In the genomic region with DNA sequence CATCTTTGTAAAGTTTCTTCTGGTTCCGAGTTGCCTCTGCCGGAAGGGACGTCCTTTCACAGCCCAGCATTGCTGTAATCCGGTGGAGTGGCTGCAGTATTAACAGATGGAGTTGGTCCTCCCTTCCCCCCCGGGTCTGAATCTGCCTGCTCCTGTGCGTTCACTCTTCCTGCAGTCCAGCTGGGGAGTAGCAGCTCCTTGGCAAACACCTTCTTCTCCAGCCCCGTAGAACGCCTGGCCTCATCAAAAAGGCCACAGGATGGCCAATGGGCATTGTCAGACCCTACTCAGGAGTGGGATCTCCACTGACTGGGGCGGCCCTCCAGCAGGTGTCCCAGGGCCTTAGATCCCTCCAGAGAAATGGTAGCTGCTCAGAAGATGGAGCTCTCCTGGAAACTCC, we compare ENCODE assay signal across 15 cellular contexts.
DNase-seq lines count a peak whose midpoint lies in the region; ATAC-seq and TF ChIP-seq lines count a peak whose summit lies in the region.
"Had no signal": no experiment of that assay in that cellular context is flagged by ENCODE, and none has a peak within 500 bp of the region (broad histone marks: within the 10 kb centered on the region; RNA-seq: fewer than 3 reads in every experiment).

No MANE protein-coding gene starts in this region.

- H3K27ac Mint-ChIP-seq in CD4-positive, CD25-positive, alpha-beta regulatory T cell: peak overlapping the region; percentile 56 to 67 (median 64)
- H3K27ac Mint-ChIP-seq: CD8-positive, alpha-beta T cell; GM23338; IgD-negative memory B cell had no signal

- ATAC-seq in CD4-positive, CD25-positive, alpha-beta regulatory T cell (ENCODE audit: low read depth in 2 of 2): no peak
- no peak for ATAC-seq in GM19023 (IDR thresholded peaks at IDR 0.05; ENCODE audit: unreplicated experiment)
- ATAC-seq: CD8-positive, alpha-beta T cell; GM23338 had no signal

- no peak overlapping the region for H3K4me2 ChIP-seq in MM.1S (ENCODE audit: low read depth, low read length)
- H3K4me2 ChIP-seq: GM23338 had no signal

- no peak overlapping the region for H3K27ac ChIP-seq in CD4-positive, CD25-positive, alpha-beta regulatory T cell (ENCODE audit: insufficient read depth, low read length, poor library complexity, severe bottlenecking)
- H3K27ac ChIP-seq in WERI-Rb-1 (peak overlapping the region; percentile 55), MM.1S (ENCODE audit: low read length) (no peak overlapping the region)
- H3K27ac ChIP-seq: C4-2B had no signal

- H3K27me3 Mint-ChIP-seq in CD4-positive, CD25-positive, alpha-beta regulatory T cell: no peaks in the 10 kb centered on the region
- H3K27me3 Mint-ChIP-seq: IgD-negative memory B cell had no signal

- H4K20me1 ChIP-seq in MM.1S (ENCODE audit: insufficient read depth, low read length): no peaks in the 10 kb centered on the region

- no peaks in the 10 kb centered on the region for H3K79me2 ChIP-seq in MM.1S (ENCODE audit: low read length)

- no peak for DNase-seq in CD4-positive, CD25-positive, alpha-beta regulatory T cell
- DNase-seq in NCI-H524 (lab: John Stamatoyannopoulos, UW): peak; percentile 23 to 78
- peak; percentile 88 for DNase-seq in WERI-Rb-1
- no peak for DNase-seq in HUDEP-2 (lab: John Stamatoyannopoulos, UW; ENCODE audit: unreplicated experiment in 76 of 76)
- no peak for DNase-seq in MM.1S
- DNase-seq in kidney tubule cell (ENCODE audit: low spot score): no peak
- DNase-seq: ACHN; CD8-positive, alpha-beta T cell; COR-L47; H7; KG1 had no signal

- no peaks in the 10 kb centered on the region for H3K9me3 Mint-ChIP-seq in CD4-positive, CD25-positive, alpha-beta regulatory T cell
- H3K9me3 Mint-ChIP-seq: CD8-positive, alpha-beta T cell; GM23338; IgD-negative memory B cell had no signal

- H3K9ac ChIP-seq in MM.1S (ENCODE audit: low read length): no peak overlapping the region

- no peak overlapping the region for H3K4me3 Mint-ChIP-seq in CD4-positive, CD25-positive, alpha-beta regulatory T cell
- H3K4me3 Mint-ChIP-seq: CD8-positive, alpha-beta T cell; GM23338; IgD-negative memory B cell had no signal

- peaks cover 15% of the 10 kb centered on the region for H3K4me1 ChIP-seq in CD4-positive, CD25-positive, alpha-beta regulatory T cell (ENCODE audit: control insufficient read depth, insufficient read depth, low read length, poor library complexity, severe bottlenecking)
- H3K4me1 ChIP-seq in MM.1S (ENCODE audit: low read length): no peaks in the 10 kb centered on the region

- peaks cover 10 to 32% (median 25%) of the 10 kb centered on the region in 4 donors for H3K4me1 Mint-ChIP-seq in CD4-positive, CD25-positive, alpha-beta regulatory T cell

- H3K36me3 ChIP-seq in CD4-positive, CD25-positive, alpha-beta regulatory T cell (ENCODE audit: control insufficient read depth, insufficient read depth, low read length): peaks cover 58% of the 10 kb centered on the region
- no peaks in the 10 kb centered on the region for H3K36me3 ChIP-seq in WERI-Rb-1
- H3K36me3 ChIP-seq in MM.1S (replicated peaks; ENCODE audit: insufficient read depth, low read length): no peaks in the 10 kb centered on the region

- no peaks in the 10 kb centered on the region for H3F3A ChIP-seq in MM.1S (ENCODE audit: insufficient read depth, low read length)

- peaks cover 21% of the 10 kb centered on the region for H3K36me3 Mint-ChIP-seq in CD4-positive, CD25-positive, alpha-beta regulatory T cell

- H3K27me3 ChIP-seq in CD4-positive, CD25-positive, alpha-beta regulatory T cell (ENCODE audit: control insufficient read depth, insufficient read depth, low read length): no peaks in the 10 kb centered on the region
- H3K27me3 ChIP-seq in WERI-Rb-1 (ENCODE audit: insufficient read depth, low read depth, severe bottlenecking) (no peaks in the 10 kb centered on the region), MM.1S (replicated peaks; ENCODE audit: insufficient read depth, low read length) (no peaks in the 10 kb centered on the region)

- no peak overlapping the region for H3K4me3 ChIP-seq in CD4-positive, CD25-positive, alpha-beta regulatory T cell (ENCODE audit: low read depth, low read length)
- H3K4me3 ChIP-seq in WERI-Rb-1 (ENCODE audit: low read depth, low read length) (no peak overlapping the region), MM.1S (ENCODE audit: low read length) (no peak overlapping the region)
- H3K4me3 ChIP-seq: GM23338 had no signal

- TF ChIP-seq CTCF in WERI-Rb-1 (IDR thresholded peaks at IDR 0.05; ENCODE audit: low read depth, low read length) (peak; percentile 28), MM.1S (IDR thresholded peaks at IDR 0.05; ENCODE audit: low read length) (no peak)

- no peaks in the 10 kb centered on the region for H3K9me2 ChIP-seq in MM.1S (replicated peaks; ENCODE audit: insufficient read depth, low read length)

- no peak overlapping the region for H2AFZ ChIP-seq in MM.1S (ENCODE audit: low read length)
- H2AFZ ChIP-seq: GM23338 had no signal

- H3K9me3 ChIP-seq in CD4-positive, CD25-positive, alpha-beta regulatory T cell (ENCODE audit: control insufficient read depth in 2 of 2, low read length in 2 of 2): no peaks in the 10 kb centered on the region
- H3K9me3 ChIP-seq in WERI-Rb-1 (ENCODE audit: severe bottlenecking) (no peaks in the 10 kb centered on the region), MM.1S (replicated peaks; ENCODE audit: insufficient read depth, low read length) (no peaks in the 10 kb centered on the region)

Comparison
In these comparisons a context has a peak if more than half of its experiments do, and no peak if none do; other contexts are left out.
1. DNase-seq: peak in NCI-H524 (2 of 2) and WERI-Rb-1 (single experiment); none in CD4-positive, CD25-positive, alpha-beta regulatory T cell (0 of 3), HUDEP-2 (0 of 76), MM.1S (single experiment) and kidney tubule cell (single experiment).